In the genomic region with DNA sequence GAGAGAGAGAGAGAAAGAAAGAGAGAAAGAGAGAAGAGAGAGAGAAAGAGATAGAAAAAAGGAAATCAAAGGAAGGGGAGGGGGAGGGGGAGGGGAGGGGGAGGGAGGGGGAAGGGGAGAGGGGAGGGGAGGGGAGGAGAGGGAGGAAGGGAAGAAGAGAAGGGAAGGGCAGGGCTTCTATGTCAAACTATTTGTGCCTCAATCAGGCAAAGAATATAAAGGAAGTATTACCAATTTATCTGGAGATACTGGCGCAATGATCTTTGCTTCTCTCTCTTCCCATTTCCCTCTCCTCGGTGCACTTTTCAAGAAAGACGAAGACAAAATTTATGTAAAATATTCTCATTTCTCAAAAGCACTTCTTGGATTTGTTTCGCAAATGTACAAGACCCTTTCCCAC, we compare ENCODE assay signal across 24 cellular contexts.
"Had no signal": no experiment of that assay in that cellular context is flagged by ENCODE, and none has a peak within 500 bp of the region (broad histone marks: within the 10 kb centered on the region; RNA-seq: fewer than 3 reads in every experiment).

No MANE protein-coding gene starts in this region.

- H3K9me3 ChIP-seq: SJSA1 had no signal

- H3K4me3 ChIP-seq: SJSA1, SK-N-MC had no signal

- H3K27ac ChIP-seq: HL-60, SJSA1, SK-N-MC had no signal

- DNase-seq: Karpas-422; KG1; MM.1S; NCI-H1092 treated with DMSO at 0.1 percent for 48 hours; NCI-H1436; NCI-H187; NCI-H2029; NCI-H2081 treated with DMSO at 0.1 percent for 48 hours; NCI-H2171; NCI-H226; NCI-H446; NCI-H510A; NCI-H524 treated with DMSO at 0.1 percent for 48 hours; NCI-H69; NCI-H774; NK-92 treated with Interleukin-12 subunit alpha and Interleukin-12 subunit beta, amount 100 ng/mL, for 24 hours; Right ventricle myocardium superior; RPMI8226; SIG-M5 had no signal

- FAIRE-seq: HTR-8/SVneo, RCC 7860 had no signal

- H3K4me1 ChIP-seq: SJSA1 had no signal

- H3K27me3 ChIP-seq: SJSA1 had no signal

- H3K36me3 ChIP-seq: SJSA1 had no signal
